In the genomic region with DNA sequence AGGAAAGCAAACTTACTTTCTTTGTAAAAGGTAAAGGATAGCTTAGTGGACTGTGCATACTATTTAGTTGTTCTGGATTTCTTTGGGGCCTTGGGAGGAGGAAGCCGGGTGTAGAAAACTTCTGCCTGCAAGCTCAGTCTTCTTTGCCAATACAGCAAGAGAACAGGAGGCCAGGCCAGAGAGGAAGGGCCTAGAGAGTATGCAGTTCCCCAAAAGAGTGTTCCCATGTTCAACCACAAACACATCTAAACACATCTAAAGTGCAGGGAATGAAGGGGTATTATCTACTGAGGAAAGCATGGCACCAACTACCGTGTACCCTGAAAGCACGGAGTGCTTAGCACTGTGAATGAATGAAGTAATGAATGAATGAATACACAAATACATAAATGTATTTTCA, we compare ENCODE assay signal across 17 cellular contexts. TPM values are rescaled to one million over a fixed set of nuclear protein-coding genes. Genes with fewer than 3 reads are reported as not detected.
A peak's percentile ranks its signal among the peaks of the same experiment; 100 is the strongest.
DNase-seq lines count a peak whose midpoint lies in the region; ATAC-seq and TF ChIP-seq lines count a peak whose summit lies in the region.
"Had no signal": no experiment of that assay in that cellular context is flagged by ENCODE, and none has a peak within 500 bp of the region (broad histone marks: within the 10 kb centered on the region; RNA-seq: fewer than 3 reads in every experiment).

No MANE protein-coding gene starts in this region.

- BruUV-seq in A673 (replicated peaks; lab: Mats Ljungman, UMichigan), result TSS peak; percentile 18

- peaks cover 30% of the 10 kb centered on the region for H3K4me1 Mint-ChIP-seq in progenitor cell of endocrine pancreas (ENCODE audit: low read depth)
- H3K4me1 Mint-ChIP-seq: B cell had no signal

- intact Hi-C loops in A673 (cut with micrococcal nuclease; ENCODE audit: unreplicated experiment), result no loop called here

- H3K27me3 ChIP-seq in A673 (replicated peaks; ENCODE audit: insufficient read depth, low read depth, low read length, poor library complexity), result no peaks in the 10 kb centered on the region
- H3K27me3 ChIP-seq: BLaER1 treated with 17β-estradiol and CSF1 and Interleukin-3, amounts not matched to agents 10 nM and 100 nM had no signal

- CTCF ChIA-PET in A673 (lab: Charles Lee), result no interaction called here

- DNase-seq in A673 (ENCODE audit: low spot score), result no peak
- peak; percentile 14 to 20 for DNase-seq in Kasumi-1 (lab: John Stamatoyannopoulos, UW)
- no peak for DNase-seq in left lobe of liver (ENCODE audit: low spot score)
- DNase-seq in progenitor cell of endocrine pancreas (ENCODE audit: low spot score, unreplicated experiment), result no peak
- no peak for DNase-seq in LoVo (ENCODE audit: low spot score)
- DNase-seq in activated CD4-positive, alpha-beta T cell treated with anti-CD3 and anti-CD28 coated beads for 1 hour, result no peak
- DNase-seq in HuH-7 (ENCODE audit: low spot score), result no peak
- DNase-seq: 8988T; CD8-positive, alpha-beta T cell; DMS 273 treated with DMSO at 0.1 percent for 48 hours; DMS53; DND-41; EL; IMR-90 had no signal

- H3K27ac Mint-ChIP-seq in progenitor cell of endocrine pancreas, result peak overlapping the region; percentile 55
- H3K27ac Mint-ChIP-seq: B cell; CD8-positive, alpha-beta T cell had no signal

- TF ChIP-seq CTCF in A673 (conservative IDR thresholded peaks at IDR 0.05; ENCODE audit: low read depth, low read length) (no peak), progenitor cell of endocrine pancreas (IDR thresholded peaks at IDR 0.05; ENCODE audit: unreplicated experiment) (no peak)

- POLR2A ChIA-PET in A673 (lab: Charles Lee; ENCODE audit: low non-redundant PET), result no interaction called here

- no peak overlapping the region for H3K4me3 Mint-ChIP-seq in progenitor cell of endocrine pancreas (ENCODE audit: low read depth)
- H3K4me3 Mint-ChIP-seq: B cell; CD8-positive, alpha-beta T cell had no signal

- no peaks in the 10 kb centered on the region for H3K9me3 Mint-ChIP-seq in progenitor cell of endocrine pancreas (ENCODE audit: low read depth)
- H3K9me3 Mint-ChIP-seq: CD8-positive, alpha-beta T cell had no signal

- peaks cover 5% of the 10 kb centered on the region for H3K4me1 ChIP-seq in A673 (ENCODE audit: insufficient read depth, low read length, poor library complexity, severe bottlenecking)

- H3K9me3 ChIP-seq in A673 (ENCODE audit: low read depth, low read length, poor library complexity, severe bottlenecking), result no peaks in the 10 kb centered on the region
- H3K9me3 ChIP-seq: BLaER1 treated with 17β-estradiol and CSF1 and Interleukin-3, amounts not matched to agents 10 nM and 100 nM; HAP-1 had no signal

- H3K36me3 Mint-ChIP-seq in progenitor cell of endocrine pancreas (ENCODE audit: insufficient read depth), result peaks cover 20% of the 10 kb centered on the region
- H3K36me3 Mint-ChIP-seq: CD8-positive, alpha-beta T cell had no signal

- ATAC-seq in left lobe of liver, result peak; percentile 20
- ATAC-seq: CD8-positive, alpha-beta T cell had no signal

- H3K27me3 Mint-ChIP-seq in progenitor cell of endocrine pancreas, result no peaks in the 10 kb centered on the region
- H3K27me3 Mint-ChIP-seq: B cell had no signal

- no peak overlapping the region for H3K4me3 ChIP-seq in A673 (ENCODE audit: low read depth, low read length, poor library complexity, severe bottlenecking)
- H3K4me3 ChIP-seq: BLaER1 treated with 17β-estradiol and CSF1 and Interleukin-3, amounts not matched to agents 10 nM and 100 nM; HAP-1 had no signal

- H3K36me3 ChIP-seq in A673 (ENCODE audit: insufficient read depth, low read length, poor library complexity, severe bottlenecking), result peaks cover 24% of the 10 kb centered on the region
- H3K36me3 ChIP-seq: HAP-1 had no signal

- no peak overlapping the region for H3K27ac ChIP-seq in A673 (ENCODE audit: low read depth, low read length, poor library complexity, severe bottlenecking)
- H3K27ac ChIP-seq: BLaER1 treated with 17β-estradiol and CSF1 and Interleukin-3, amounts not matched to agents 10 nM and 100 nM had no signal

RNA-seq across cellular contexts. Expression of a gene that starts 11.0 kb away (rescaled TPM):
- 76.2 and 94.1 TPM in 2 replicates for total RNA-seq in A673 (2021)
- 26.7 TPM for total RNA-seq in left lobe of liver
- 117 and 121 TPM in 2 replicates for total RNA-seq in progenitor cell of endocrine pancreas

Comparison
In these comparisons a context has a peak if more than half of its experiments do, and no peak if none do; other contexts are left out.
1. DNase-seq: peak in Kasumi-1 (2 of 2); none in A673 (single experiment), left lobe of liver (single experiment), progenitor cell of endocrine pancreas (single experiment), LoVo (single experiment), activated CD4-positive, alpha-beta T cell treated with anti-CD3 and anti-CD28 coated beads for 1 hour (single experiment) and HuH-7 (single experiment).